In the genomic region with DNA sequence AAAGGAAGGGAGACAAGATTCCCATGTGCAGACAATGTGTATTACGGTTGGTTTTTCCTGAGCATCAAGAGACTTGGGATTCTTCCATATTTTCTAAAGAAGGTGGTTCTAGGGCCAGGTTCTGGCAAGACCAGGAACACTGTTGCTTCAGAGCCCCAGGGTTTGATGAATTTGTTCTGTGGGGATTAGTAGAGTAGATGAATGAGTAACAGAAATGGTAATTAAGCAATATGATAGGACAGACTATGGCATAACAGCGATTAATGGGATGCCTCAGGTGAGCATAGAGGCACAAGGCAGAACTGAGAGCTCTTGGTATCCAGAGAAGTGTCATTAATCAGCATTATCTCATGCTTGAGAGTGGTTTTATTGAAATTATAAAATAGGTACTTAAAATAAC, we compare ENCODE assay signal across 26 cellular contexts.
"Had no signal": no experiment of that assay in that cellular context is flagged by ENCODE, and none has a peak within 500 bp of the region (broad histone marks: within the 10 kb centered on the region; RNA-seq: fewer than 3 reads in every experiment).

No MANE protein-coding gene starts in this region.

- H3K4me3 ChIP-seq: pancreas, prostate gland, smooth muscle cell, stomach, thyroid gland, upper lobe of right lung had no signal

- H3K27me3 ChIP-seq: pancreas, stomach, thyroid gland, upper lobe of right lung had no signal

- H3K9me3 ChIP-seq: pancreas, prostate gland, stomach, thyroid gland, upper lobe of right lung had no signal

- H3K4me1 ChIP-seq: prostate gland, upper lobe of right lung had no signal

- DNase-seq: activated CD4-positive, alpha-beta T cell treated with anti-CD3 and anti-CD28 coated beads, Interleukin-2, amount 50 U/mL, for 1 hour; activated CD4-positive, CD25-positive, alpha-beta regulatory T cell treated with anti-CD3 and anti-CD28 coated beads, Interleukin-2, amount 50 U/mL, for 72 hours; activated CD8-positive, alpha-beta T cell treated with anti-CD3 and anti-CD28 coated beads for 36 hours; activated naive CD8-positive, alpha-beta T cell treated with anti-CD3 and anti-CD28 coated beads, Interleukin-2, amount 50 U/mL, for 24 hours; activated T-cell treated with anti-CD3 and anti-CD28 coated beads, Interleukin-2, amount 50 U/mL, for 48 hours; effector CD4-positive, alpha-beta T cell; erythroblast; head of caudate nucleus; hippocampal formation; kidney; left colon; naive thymus-derived CD4-positive, alpha-beta T cell; pancreas; stimulated activated CD4-positive, alpha-beta T cell treated with anti-CD3 and anti-CD28 coated beads, Interleukin-1b, Interleukin-23, amount 100 ng/mL, for 48 hours; stimulated activated CD4-positive, alpha-beta T cell treated with anti-CD3 and anti-CD28 coated beads, Interleukin-4, amount 100 ng/mL, for 4 hours; stimulated activated CD8-positive, alpha-beta memory T cell treated with anti-CD3 and anti-CD28 coated beads, Interleukin-4, amount 100 ng/mL, for 48 hours; stomach; T-helper 2 cell; thyroid gland; upper lobe of right lung had no signal

- H3K36me3 Mint-ChIP-seq: activated naive CD4-positive, alpha-beta T cell treated with anti-CD3 and anti-CD28 coated beads, Interleukin-2, amount 50 U/mL, for 24 hours; naive thymus-derived CD4-positive, alpha-beta T cell; stimulated activated memory B cell treated with anti-CD40 and anti-IgM and Interleukin-4, amounts not matched to agents 10 μg/mL and 1 μg/mL and 100 μg/mL, for 72 hours had no signal

- H3K9me3 Mint-ChIP-seq: activated CD8-positive, alpha-beta T cell treated with anti-CD3 and anti-CD28 coated beads for 36 hours; activated T-helper 2 cell treated with anti-CD3 and anti-CD28 coated beads, Interferon-gamma antibody, Interleukin-2, Interleukin-4, amounts not matched to agents 10 μg/mL and 5 μg/mL and 100 μg/mL, durations not matched to agents 14 hours and 24 hours and 36 hours; stimulated activated memory B cell treated with anti-CD40 and anti-IgM and Interleukin-4, amounts not matched to agents 10 μg/mL and 1 μg/mL and 100 μg/mL, for 72 hours had no signal

- H3K4me1 Mint-ChIP-seq: activated naive CD4-positive, alpha-beta T cell treated with anti-CD3 and anti-CD28 coated beads, Interleukin-2, amount 50 U/mL, for 24 hours; activated naive CD8-positive, alpha-beta T cell treated with anti-CD3 and anti-CD28 coated beads, Interleukin-2, amount 50 U/mL, for 24 hours; naive thymus-derived CD4-positive, alpha-beta T cell; stimulated activated memory B cell treated with anti-CD40 and anti-IgM and Interleukin-4, amounts not matched to agents 10 μg/mL and 1 μg/mL and 100 μg/mL, for 72 hours had no signal

- H3K36me3 ChIP-seq: pancreas, prostate gland, stomach, thyroid gland, upper lobe of right lung had no signal

- H3K27ac ChIP-seq: pancreas, prostate gland, stomach, thyroid gland, upper lobe of right lung had no signal

- H3K27ac Mint-ChIP-seq: activated CD8-positive, alpha-beta T cell treated with anti-CD3 and anti-CD28 coated beads for 36 hours; activated naive CD4-positive, alpha-beta T cell treated with anti-CD3 and anti-CD28 coated beads, Interleukin-2, amount 50 U/mL, for 24 hours; activated naive CD8-positive, alpha-beta T cell treated with anti-CD3 and anti-CD28 coated beads, Interleukin-2, amount 50 U/mL, for 24 hours; activated T-helper 2 cell treated with anti-CD3 and anti-CD28 coated beads, Interferon-gamma antibody, Interleukin-2, Interleukin-4, amounts not matched to agents 10 μg/mL and 5 μg/mL and 100 μg/mL, durations not matched to agents 14 hours and 24 hours and 36 hours; mesothelial cell of epicardium; naive thymus-derived CD4-positive, alpha-beta T cell; stimulated activated memory B cell treated with anti-CD40 and anti-IgM and Interleukin-4, amounts not matched to agents 10 μg/mL and 1 μg/mL and 100 μg/mL, for 72 hours had no signal

- H3K27me3 Mint-ChIP-seq: stimulated activated memory B cell treated with anti-CD40 and anti-IgM and Interleukin-4, amounts not matched to agents 10 μg/mL and 1 μg/mL and 100 μg/mL, for 72 hours had no signal

- ATAC-seq: activated CD8-positive, alpha-beta T cell treated with anti-CD3 and anti-CD28 coated beads for 36 hours; activated naive CD8-positive, alpha-beta T cell treated with anti-CD3 and anti-CD28 coated beads, Interleukin-2, amount 50 U/mL, for 24 hours; left colon; naive thymus-derived CD4-positive, alpha-beta T cell; pancreas; stimulated activated memory B cell treated with anti-CD40 and anti-IgM and Interleukin-4, amounts not matched to agents 10 μg/mL and 1 μg/mL and 100 μg/mL, for 72 hours; upper lobe of right lung had no signal

- H3K4me3 Mint-ChIP-seq: activated CD8-positive, alpha-beta T cell treated with anti-CD3 and anti-CD28 coated beads for 36 hours; activated naive CD4-positive, alpha-beta T cell treated with anti-CD3 and anti-CD28 coated beads, Interleukin-2, amount 50 U/mL, for 24 hours; activated naive CD8-positive, alpha-beta T cell treated with anti-CD3 and anti-CD28 coated beads, Interleukin-2, amount 50 U/mL, for 24 hours; mesothelial cell of epicardium; naive thymus-derived CD4-positive, alpha-beta T cell; stimulated activated memory B cell treated with anti-CD40 and anti-IgM and Interleukin-4, amounts not matched to agents 10 μg/mL and 1 μg/mL and 100 μg/mL, for 72 hours had no signal
